17 cellular contexts compared by ENCODE assay signal in the genomic region with DNA sequence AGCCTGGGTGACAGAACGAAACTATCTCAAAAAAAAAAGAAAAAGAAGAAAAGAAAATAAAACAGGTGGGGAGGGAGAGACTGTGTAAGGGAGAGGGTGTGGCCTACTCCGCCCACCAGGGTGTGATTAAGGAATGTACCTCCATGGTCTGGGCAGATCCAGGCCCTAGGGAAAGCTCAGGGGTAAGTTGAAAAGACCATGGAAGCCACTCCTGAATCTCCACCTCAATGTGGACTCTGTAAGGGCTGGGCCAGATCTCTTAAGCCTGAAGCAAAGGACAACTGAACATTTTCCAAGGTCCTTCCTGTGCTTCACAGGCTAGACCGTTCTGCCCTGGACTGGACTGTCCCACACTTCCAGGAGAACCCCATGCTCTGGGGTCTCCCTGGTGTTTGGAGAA. TPM values are rescaled to one million over a fixed set of nuclear protein-coding genes. Genes with fewer than 3 reads are reported as not detected.
DNase-seq lines count a peak whose midpoint lies in the region; ATAC-seq, FAIRE-seq and TF ChIP-seq lines count a peak whose summit lies in the region.
"Had no signal": no experiment of that assay in that cellular context is flagged by ENCODE, and none has a peak within 500 bp of the region (broad histone marks: within the 10 kb centered on the region; RNA-seq: fewer than 3 reads in every experiment).

No MANE protein-coding gene starts in this region.

- CTCF ChIA-PET in activated naive CD4-positive, alpha-beta T cell treated with anti-CD3 and anti-CD28 coated beads, Interleukin-2, amount 10 ng/mL, durations not matched to agents 7 days and 5 days (lab: Charles Lee) = interaction anchor here (1.2 kb wide), 1 partner anchor 9 kb away, joined by 5 read pairs; the partner anchor contains the start of gene ATG16L1
- CTCF ChIA-PET in PC-3 (lab: Charles Lee) = no interaction called here

- no peaks in the 10 kb centered on the region for H3K27me3 ChIP-seq in PC-3 (ENCODE audit: low read length)
- H3K27me3 ChIP-seq in bronchial epithelial cell (ENCODE audit: control insufficient read depth, insufficient read depth, low read length) = no peaks in the 10 kb centered on the region
- H3K27me3 ChIP-seq: brain microvascular endothelial cell, gastroesophageal sphincter had no signal

- H3K4me1 Mint-ChIP-seq in activated naive CD4-positive, alpha-beta T cell treated with anti-CD3 and anti-CD28 coated beads, Interleukin-2, amount 10 ng/mL, durations not matched to agents 7 days and 5 days = peaks cover 76% of the 10 kb centered on the region
- peaks cover 55% of the 10 kb centered on the region for H3K4me1 Mint-ChIP-seq in stimulated activated effector memory CD8-positive, alpha-beta T cell treated with anti-CD3 and anti-CD28 coated beads, Interleukin-12 subunit alpha, Interleukin-12 subunit beta, amount 100 ng/mL, for 72 hours

- no peak overlapping the region for H3K4me3 Mint-ChIP-seq in activated naive CD4-positive, alpha-beta T cell treated with anti-CD3 and anti-CD28 coated beads, Interleukin-2, amount 10 ng/mL, durations not matched to agents 7 days and 5 days
- H3K4me3 Mint-ChIP-seq in stimulated activated effector memory CD8-positive, alpha-beta T cell treated with anti-CD3 and anti-CD28 coated beads, Interleukin-12 subunit alpha, Interleukin-12 subunit beta, amount 100 ng/mL, for 72 hours = peak overlapping the region; percentile 36

- peak; percentile 24 for ATAC-seq in PC-3
- peak; percentile 6 for ATAC-seq in stimulated activated effector memory CD8-positive, alpha-beta T cell treated with anti-CD3 and anti-CD28 coated beads, Interleukin-12 subunit alpha, Interleukin-12 subunit beta, amount 100 ng/mL, for 72 hours
- ATAC-seq in HG03097 (IDR thresholded peaks at IDR 0.05; ENCODE audit: low FRiP score, unreplicated experiment) = no peak

- no peaks in the 10 kb centered on the region for H3K27me3 Mint-ChIP-seq in activated naive CD4-positive, alpha-beta T cell treated with anti-CD3 and anti-CD28 coated beads, Interleukin-2, amount 10 ng/mL, durations not matched to agents 7 days and 5 days
- H3K27me3 Mint-ChIP-seq: IgD-negative memory B cell had no signal

- H3K4me1 ChIP-seq in PC-3 (ENCODE audit: insufficient read depth, low read length) = peaks cover 51% of the 10 kb centered on the region
- H3K4me1 ChIP-seq: gastroesophageal sphincter had no signal

- 0 out of 2 replicates have a peak, but pooled peaks cover 3% of the 10 kb centered on the region for H3K79me2 ChIP-seq in PC-3 (ENCODE audit: low read length)

- H3K36me3 Mint-ChIP-seq in activated naive CD4-positive, alpha-beta T cell treated with anti-CD3 and anti-CD28 coated beads, Interleukin-2, amount 10 ng/mL, durations not matched to agents 7 days and 5 days = peaks cover 21% of the 10 kb centered on the region
- peaks cover 7% of the 10 kb centered on the region for H3K36me3 Mint-ChIP-seq in stimulated activated effector memory CD8-positive, alpha-beta T cell treated with anti-CD3 and anti-CD28 coated beads, Interleukin-12 subunit alpha, Interleukin-12 subunit beta, amount 100 ng/mL, for 72 hours
- H3K36me3 Mint-ChIP-seq: IgD-negative memory B cell had no signal

- peaks cover 15% of the 10 kb centered on the region for H3K9me3 Mint-ChIP-seq in activated naive CD4-positive, alpha-beta T cell treated with anti-CD3 and anti-CD28 coated beads, Interleukin-2, amount 10 ng/mL, durations not matched to agents 7 days and 5 days
- peaks cover 5% of the 10 kb centered on the region for H3K9me3 Mint-ChIP-seq in stimulated activated effector memory CD8-positive, alpha-beta T cell treated with anti-CD3 and anti-CD28 coated beads, Interleukin-12 subunit alpha, Interleukin-12 subunit beta, amount 100 ng/mL, for 72 hours

- FAIRE-seq in bronchial epithelial cell (lab: Jason Lieb, UNC) (no peak), HTR-8/SVneo (lab: Jason Lieb, UNC) (no peak)
- FAIRE-seq: urothelium cell line had no signal

- H3K27ac ChIP-seq in PC-3 (ENCODE audit: low read length) = peak overlapping the region; percentile 25; the same call in 1 of the 2 replicates
- H3K27ac ChIP-seq: brain microvascular endothelial cell, gastroesophageal sphincter, VCaP had no signal

- TF ChIP-seq CTCF in PC-3 (conservative IDR thresholded peaks at IDR 0.05; ENCODE audit: low read depth, low read length) = no peak
- no peak for TF ChIP-seq CTCF in bronchial epithelial cell (IDR thresholded peaks at IDR 0.05; ENCODE audit: insufficient read depth, low read length, severe bottlenecking)
- TF ChIP-seq CTCF in GM13977 (IDR thresholded peaks at IDR 0.05; ENCODE audit: extremely low read depth, insufficient read depth, missing control alignments) = no peak

- no peaks in the 10 kb centered on the region for H3K9me2 ChIP-seq in PC-3 (replicated peaks; ENCODE audit: low read length)

- no peaks in the 10 kb centered on the region for H3K9me3 ChIP-seq in PC-3 (ENCODE audit: low read length)
- H3K9me3 ChIP-seq: gastroesophageal sphincter had no signal

- peaks cover 4% of the 10 kb centered on the region for H3F3A ChIP-seq in PC-3 (ENCODE audit: low read length, unreplicated experiment)

- H3K4me3 ChIP-seq in PC-3 (ENCODE audit: low read length) (no peak overlapping the region), bronchial epithelial cell (ENCODE audit: low read depth, low read length) (no peak overlapping the region)
- H3K4me3 ChIP-seq: gastroesophageal sphincter had no signal

- H3K4me2 ChIP-seq in PC-3 (ENCODE audit: low read length) = no peak overlapping the region

- intact Hi-C loops in PC-3 (cut with micrococcal nuclease) = no loop called here

- in situ Hi-C loops in GM13977 (cut with MboI; ENCODE audit: low pct_unique_long_range_greater_than_20kb, low sequenced_read_pairs, unreplicated experiment) = no loop called here

- no peaks in the 10 kb centered on the region for H4K20me1 ChIP-seq in PC-3 (ENCODE audit: low read length)

- no peaks in the 10 kb centered on the region for H3K36me3 ChIP-seq in PC-3 (ENCODE audit: low read depth, low read length)
- no peaks in the 10 kb centered on the region for H3K36me3 ChIP-seq in bronchial epithelial cell (ENCODE audit: control insufficient read depth, insufficient read depth, low read length)
- H3K36me3 ChIP-seq: brain microvascular endothelial cell, gastroesophageal sphincter had no signal

- POLR2A ChIA-PET in PC-3 (lab: Charles Lee; ENCODE audit: unreplicated experiment) = interaction anchor here (0.7 kb wide), 1 partner anchor 254 kb away, joined by 3 read pairs; no protein-coding TSS in a partner anchor

- H3K9ac ChIP-seq in PC-3 (ENCODE audit: low read length) = no peak overlapping the region

- DNase-seq in activated naive CD4-positive, alpha-beta T cell treated with anti-CD3 and anti-CD28 coated beads, Interleukin-2, amount 10 ng/mL, durations not matched to agents 7 days and 5 days = no peak
- DNase-seq in activated naive CD4-positive, alpha-beta T cell (lab: John Stamatoyannopoulos, UW) = no peak
- DNase-seq in PC-3 (peak; percentile 40), bronchial epithelial cell (ENCODE audit: low read depth) (peak; percentile 22), GM13977 (ENCODE audit: low spot score) (no peak), HTR-8/SVneo (ENCODE audit: insufficient read length, low spot score) (no peak)
- no peak for DNase-seq in stimulated activated effector memory CD8-positive, alpha-beta T cell treated with anti-CD3 and anti-CD28 coated beads, Interleukin-12 subunit alpha, Interleukin-12 subunit beta, amount 100 ng/mL, for 72 hours (ENCODE audit: low spot score in 2 of 2)
- DNase-seq: DND-41; NCI-H1417; NCI-H510A; stimulated activated CD4-positive, alpha-beta T cell treated with anti-CD3 and anti-CD28 coated beads, Interleukin-15, amount 100 ng/mL, for 24 hours had no signal

- peak overlapping the region; percentile 4; the same call in 1 of the 2 replicates for H2AFZ ChIP-seq in PC-3 (ENCODE audit: low read length)

- no TSS peak for BruUV-seq in PC-3 (replicated peaks; lab: Mats Ljungman, UMichigan)

- peak overlapping the region; percentile 62 for H3K27ac Mint-ChIP-seq in activated naive CD4-positive, alpha-beta T cell treated with anti-CD3 and anti-CD28 coated beads, Interleukin-2, amount 10 ng/mL, durations not matched to agents 7 days and 5 days
- H3K27ac Mint-ChIP-seq in stimulated activated effector memory CD8-positive, alpha-beta T cell treated with anti-CD3 and anti-CD28 coated beads, Interleukin-12 subunit alpha, Interleukin-12 subunit beta, amount 100 ng/mL, for 72 hours = peak overlapping the region; percentile 64

RNA-seq across cellular contexts. Expression of gene ATG16L1, which starts 9.7 kb away (rescaled TPM):
- 126 and 173 TPM in 2 replicates for total RNA-seq in PC-3 (2014; rRNA removed)
- 33.2 and 36.6 TPM in 2 replicates for total RNA-seq in bronchial epithelial cell

Comparison
In these comparisons a context has a peak if more than half of its experiments do, and no peak if none do; other contexts are left out.
1. DNase-seq: peak in PC-3 (single experiment) and bronchial epithelial cell (single experiment); none in activated naive CD4-positive, alpha-beta T cell treated with anti-CD3 and anti-CD28 coated beads, Interleukin-2, amount 10 ng/mL, durations not matched to agents 7 days and 5 days (single experiment), activated naive CD4-positive, alpha-beta T cell (0 of 4), stimulated activated effector memory CD8-positive, alpha-beta T cell treated with anti-CD3 and anti-CD28 coated beads, Interleukin-12 subunit alpha, Interleukin-12 subunit beta, amount 100 ng/mL, for 72 hours (0 of 2), GM13977 (single experiment) and HTR-8/SVneo (single experiment).